ENCODE assay signal across 8 cellular contexts in genomic region chr3:51995346-51996156, GRCh38. TPM values are rescaled to one million over a fixed set of nuclear protein-coding genes. Genes with fewer than 3 reads are reported as not detected.
DNase-seq lines count a peak whose midpoint lies in the region; ATAC-seq, FAIRE-seq and TF ChIP-seq lines count a peak whose summit lies in the region.

RPL29 (minus strand) TSS chr3:51995895; CDS start chr3:51995461, 434 bp downstream.

- peaks cover 4% of the 10 kb centered on the region for H3K27me3 ChIP-seq in adipocyte (replicated peaks; ENCODE audit: control insufficient read depth, insufficient read depth, low read length)

- H3K4me1 Mint-ChIP-seq in T-cell (peaks cover 31 to 41% (median 37%) of the 10 kb centered on the region in 3 donors), type B pancreatic cell (ENCODE audit: unreplicated experiment) (peaks cover 22% of the 10 kb centered on the region)

- DNase-seq in GM12891 (ENCODE audit: insufficient read length, low spot score), result peak; percentile 94
- peak; percentile 88 for DNase-seq in NCI-H146 (lab: John Stamatoyannopoulos, UW)
- DNase-seq in T-cell, result peak; percentile 78 to 96 (median 90)
- DNase-seq in adipocyte (ENCODE audit: low read depth), result peak; percentile 98
- DNase-seq in cardiac septum (ENCODE audit: low spot score), result peak; percentile 96
- DNase-seq in posterior cingulate gyrus, result peak; percentile 85 to 98 (median 87)
- DNase-seq in type B pancreatic cell (ENCODE audit: extremely low spot score, unreplicated experiment), result peak; percentile 89

- H3K4me3 Mint-ChIP-seq in T-cell, result peak within 1 kb of the TSS; percentile 99 to 100 (median 100)
- H3K4me3 Mint-ChIP-seq in type B pancreatic cell, result peak within 1 kb of the TSS; percentile 100

- peaks cover 32% of the 10 kb centered on the region for H3K36me3 ChIP-seq in adipocyte (ENCODE audit: control insufficient read depth, insufficient read depth, low read length, severe bottlenecking)

- no peaks in the 10 kb centered on the region for H3K27me3 Mint-ChIP-seq in T-cell
- H3K27me3 Mint-ChIP-seq in type B pancreatic cell, result peaks cover 14% of the 10 kb centered on the region

- H3K9me3 Mint-ChIP-seq in T-cell (no peaks in the 10 kb centered on the region), type B pancreatic cell (no peaks in the 10 kb centered on the region)

- POLR2A ChIA-PET in T-cell (lab: Charles Lee), result interaction anchor here in 1 of 2 donors (0.7 to 1.7 kb wide), 2 partner anchors 13 to 784 kb away, joined by 3 to 5 read pairs; partner anchors contain the start of gene ACY1

- peaks cover 24% of the 10 kb centered on the region for H3K4me1 ChIP-seq in adipocyte (ENCODE audit: control insufficient read depth, insufficient read depth, low read length)

- TF ChIP-seq POLR2A in GM12891 (IDR thresholded peaks at IDR 0.05; ENCODE audit: low read depth, low read length), result peak; percentile 97

- H3K36me3 Mint-ChIP-seq in T-cell (peaks cover 21% of the 10 kb centered on the region), type B pancreatic cell (peaks cover 21% of the 10 kb centered on the region)

- peak within 1 kb of the TSS; percentile 100 for H3K27ac Mint-ChIP-seq in T-cell
- H3K27ac Mint-ChIP-seq in type B pancreatic cell, result peak within 1 kb of the TSS; percentile 100

- H3K9me3 ChIP-seq in adipocyte (ENCODE audit: control insufficient read depth, low read length), result no peaks in the 10 kb centered on the region

- peak within 1 kb of the TSS; percentile 99 for H3K4me3 ChIP-seq in adipocyte (ENCODE audit: low read length)

- CTCF ChIA-PET in T-cell (lab: Charles Lee), result interaction anchor here in 1 of 2 donors (0.5 to 1.5 kb wide), 9 partner anchors 13 to 198 kb away, joined by 3 to 13 read pairs (median 3); partner anchors contain the start of genes ABHD14B, DUSP7, PARP3 and POC1A

- peak; percentile 90 for FAIRE-seq in GM12891 (lab: Jason Lieb, UNC)

- no peak for TF ChIP-seq CTCF in type B pancreatic cell (conservative IDR thresholded peaks at IDR 0.05)

- peak; percentile 92 for ATAC-seq in HG02798 (IDR thresholded peaks at IDR 0.05; ENCODE audit: poor library complexity, unreplicated experiment)
- peak; percentile 94 to 98 (median 96) for ATAC-seq in T-cell (replicated peaks in 1 of 4)

- intact Hi-C loops in cardiac septum (cut with DNase I) (loop anchor here (1.0 kb wide), 1 partner anchor 53 kb away; the partner anchor contains the start of gene PARP3), posterior cingulate gyrus (cut with DNase I) (loop anchor here (1.0 kb wide), 1 partner anchor 53 kb away; the partner anchor contains the start of gene PARP3)

- H3K9ac ChIP-seq in adipocyte (ENCODE audit: low read length), result peak within 1 kb of the TSS; percentile 100

TF ChIP-seq in GM12891, 5 proteins besides CTCF, POLR2A, EP300 and RAD21:
- TF ChIP-seq TAF1 (IDR thresholded peaks at IDR 0.05; ENCODE audit: low read depth, low read length) (peak; percentile 100), PAX5 (IDR thresholded peaks at IDR 0.05; ENCODE audit: insufficient read depth, low read length, severe bottlenecking) (peak; percentile 26), POU2F2 (IDR thresholded peaks at IDR 0.05; ENCODE audit: low read depth, low read length) (peak; percentile 90), POLR2AphosphoS5 (IDR thresholded peaks at IDR 0.05; ENCODE audit: low read depth, low read length) (peak; percentile 98), SPI1 (IDR thresholded peaks at IDR 0.05; ENCODE audit: low read depth, low read length) (peak; percentile 20; the same call in 1 of the 2 replicates)
TF ChIP-seq in GM12891: peak in this region for 5.

RNA-seq across cellular contexts. Expression of gene RPL29, which starts in this region (rescaled TPM):
- 3,375 TPM for polyA plus RNA-seq in GM12891 (2012; ENCODE audit: low read depth, missing spikeins)
- total RNA-seq in T-cell (1,000 to 10,000 TPM; 1,518 to 1,711 (median 1,629) TPM), cardiac septum (466 TPM), type B pancreatic cell (ENCODE audit: low replicate concordance) (1,439 and 1,690 TPM in 2 replicates)

Comparison
In these comparisons a context has a peak if more than half of its experiments do, and no peak if none do; other contexts are left out.
1. Peak in every context shown above with its lines: DNase-seq, ATAC-seq and H3K4me3 ChIP-seq.